30 cellular contexts compared by ENCODE assay signal in genomic region chr19:1002600-1002999, GRCh38. TPM values are rescaled to one million over a fixed set of nuclear protein-coding genes. Genes with fewer than 3 reads are reported as not detected.
"Had no signal": no experiment of that assay in that cellular context is flagged by ENCODE, and none has a peak within 500 bp of the region (broad histone marks: within the 10 kb centered on the region; RNA-seq: fewer than 3 reads in every experiment).

No MANE protein-coding gene starts in this region.

- DNase-seq: cortex of kidney; dorsolateral prefrontal cortex; effector memory CD8-positive, alpha-beta T cell; esophagus squamous epithelium; foreskin fibroblast; head of caudate nucleus; left colon; left ventricle myocardium superior; mesenchymal stem cell; midbrain; posterior cingulate gyrus; spleen; stimulated activated CD4-positive, alpha-beta T cell treated with anti-CD3 and anti-CD28 coated beads, Interleukin-15, amount 100 ng/mL, for 24 hours; stimulated activated CD4-positive, alpha-beta T cell treated with anti-CD3 and anti-CD28 coated beads, Interleukin-1b, Interleukin-23, amount 100 ng/mL, for 48 hours; stimulated activated CD4-positive, alpha-beta T cell treated with anti-CD3 and anti-CD28 coated beads, Interleukin-4, amount 100 ng/mL, for 24 hours; stimulated activated naive CD4-positive, alpha-beta T cell; stomach; substantia nigra; transverse colon had no signal

- H3K9me3 Mint-ChIP-seq: effector memory CD8-positive, alpha-beta T cell; natural killer cell treated with Interleukin-12 subunit alpha and Interleukin-12 subunit beta and Interleukin-15 and Interleukin-18, amount 100 ng/mL, for 72 hours had no signal

- ATAC-seq: effector memory CD8-positive, alpha-beta T cell; left colon; left ventricle myocardium superior; natural killer cell treated with Interleukin-12 subunit alpha and Interleukin-12 subunit beta and Interleukin-15 and Interleukin-18, amount 100 ng/mL, for 72 hours; sciatic nerve had no signal

- H3K4me3 Mint-ChIP-seq: effector memory CD8-positive, alpha-beta T cell; natural killer cell treated with Interleukin-12 subunit alpha and Interleukin-12 subunit beta and Interleukin-15 and Interleukin-18, amount 100 ng/mL, for 72 hours had no signal

- H3K36me3 Mint-ChIP-seq: natural killer cell treated with Interleukin-12 subunit alpha and Interleukin-12 subunit beta and Interleukin-15 and Interleukin-18, amount 100 ng/mL, for 72 hours had no signal

- H3K27ac Mint-ChIP-seq: effector memory CD8-positive, alpha-beta T cell; natural killer cell treated with Interleukin-12 subunit alpha and Interleukin-12 subunit beta and Interleukin-15 and Interleukin-18, amount 100 ng/mL, for 72 hours had no signal

RNA-seq across cellular contexts. Expression of gene GRIN3B, which starts 2.4 kb away (rescaled TPM):
- total RNA-seq: esophagus squamous epithelium; left colon; left ventricle myocardium superior; natural killer cell treated with Interleukin-12 subunit alpha and Interleukin-12 subunit beta and Interleukin-15 and Interleukin-18, amount 100 ng/mL, for 72 hours; osteoblast; sciatic nerve; skeletal muscle tissue; stomach; urinary bladder had no signal

RNA-seq across cellular contexts. Expression of gene RNU6-2, which starts 18.7 kb away (rescaled TPM):
- total RNA-seq: dorsolateral prefrontal cortex; epithelial cell of proximal tubule; esophagus squamous epithelium; hepatocyte; kidney epithelial cell; left colon; left ventricle myocardium superior; lung; natural killer cell treated with Interleukin-12 subunit alpha and Interleukin-12 subunit beta and Interleukin-15 and Interleukin-18, amount 100 ng/mL, for 72 hours; osteoblast; pulmonary artery endothelial cell; sciatic nerve; skeletal muscle tissue; spleen; stomach; thoracic aorta; transverse colon; urinary bladder had no signal
